In genomic region chr11:12921580-12922157, GRCh38 we compare ENCODE assay signal across 22 cellular contexts.
"Had no signal": no experiment of that assay in that cellular context is flagged by ENCODE, and none has a peak within 500 bp of the region (broad histone marks: within the 10 kb centered on the region; RNA-seq: fewer than 3 reads in every experiment).

No MANE protein-coding gene starts in this region.

- ATAC-seq: activated CD4-positive, alpha-beta T cell treated with anti-CD3 and anti-CD28 coated beads for 36 hours; heart left ventricle; left lung; naive thymus-derived CD8-positive, alpha-beta T cell; stimulated activated naive B cell treated with anti-CD40 and anti-IgM and Interleukin-4, amounts not matched to agents 10 μg/mL and 1 μg/mL and 100 μg/mL, for 72 hours had no signal

- H3K36me3 Mint-ChIP-seq: activated naive CD8-positive, alpha-beta T cell treated with anti-CD3 and anti-CD28 coated beads, Interleukin-2, amount 10 ng/mL, durations not matched to agents 7 days and 5 days; naive thymus-derived CD8-positive, alpha-beta T cell; stimulated activated naive B cell treated with anti-CD40 and anti-IgM and Interleukin-4, amounts not matched to agents 10 μg/mL and 1 μg/mL and 100 μg/mL, for 72 hours had no signal

- H3K9me3 ChIP-seq: heart left ventricle, left lung, transverse colon had no signal

- DNase-seq: activated B cell treated with CpG ODN at 0.5 μM for 24 hours; activated CD4-positive, alpha-beta T cell treated with anti-CD3 and anti-CD28 coated beads for 36 hours; activated CD4-positive, alpha-beta T cell treated with anti-CD3 and anti-CD28 coated beads, Interleukin-2, amount 50 U/mL, for 4 hours; activated CD8-positive, alpha-beta memory T cell treated with anti-CD3 and anti-CD28 coated beads, Interleukin-2, amount 50 U/mL, for 48 hours; activated naive CD4-positive, alpha-beta T cell treated with Interleukin-2 at 50 U/mL for 16 hours; activated naive CD8-positive, alpha-beta T cell treated with anti-CD3 and anti-CD28 coated beads, Interleukin-2, amount 10 ng/mL, durations not matched to agents 7 days and 5 days; activated T-cell treated with anti-CD3 and anti-CD28 coated beads, Interleukin-2, amount 50 U/mL, for 48 hours; amniotic stem cell; heart left ventricle; kidney; left lung; naive thymus-derived CD8-positive, alpha-beta T cell; stimulated activated CD4-positive, alpha-beta T cell treated with anti-CD3 and anti-CD28 coated beads, Interleukin-2, amount 100 ng/mL, for 48 hours; stimulated activated CD8-positive, alpha-beta memory T cell treated with anti-CD3 and anti-CD28 coated beads, Interleukin-4, amount 100 ng/mL, for 48 hours; stimulated activated naive B cell treated with anti-CD40 and anti-IgM and Interleukin-4, amounts not matched to agents 10 μg/mL and 1 μg/mL and 100 μg/mL, for 72 hours; T1000; transverse colon had no signal

- H3K27me3 ChIP-seq: heart left ventricle, left lung, transverse colon had no signal

- H3K27ac ChIP-seq: coronary artery, heart left ventricle, left lung, transverse colon had no signal

- H3K4me3 ChIP-seq: coronary artery, heart left ventricle, left lung, lung, transverse colon had no signal

- H3K4me1 ChIP-seq: heart left ventricle, left lung, transverse colon had no signal

- H3K4me3 Mint-ChIP-seq: activated B cell treated with CpG ODN at 0.5 μM for 24 hours; activated CD4-positive, alpha-beta T cell treated with anti-CD3 and anti-CD28 coated beads for 36 hours; activated naive CD8-positive, alpha-beta T cell treated with anti-CD3 and anti-CD28 coated beads, Interleukin-2, amount 10 ng/mL, durations not matched to agents 7 days and 5 days; naive thymus-derived CD8-positive, alpha-beta T cell; stimulated activated naive B cell treated with anti-CD40 and anti-IgM and Interleukin-4, amounts not matched to agents 10 μg/mL and 1 μg/mL and 100 μg/mL, for 72 hours had no signal

- FAIRE-seq: bronchial epithelial cell, kidney, urothelium cell line had no signal

- H3K4me1 Mint-ChIP-seq: activated B cell treated with CpG ODN at 0.5 μM for 24 hours; activated CD4-positive, alpha-beta T cell treated with anti-CD3 and anti-CD28 coated beads for 36 hours; activated naive CD8-positive, alpha-beta T cell treated with anti-CD3 and anti-CD28 coated beads, Interleukin-2, amount 10 ng/mL, durations not matched to agents 7 days and 5 days; naive thymus-derived CD8-positive, alpha-beta T cell; stimulated activated naive B cell treated with anti-CD40 and anti-IgM and Interleukin-4, amounts not matched to agents 10 μg/mL and 1 μg/mL and 100 μg/mL, for 72 hours had no signal

- H3K36me3 ChIP-seq: transverse colon had no signal

- H3K9me3 Mint-ChIP-seq: activated B cell treated with CpG ODN at 0.5 μM for 24 hours; activated naive CD8-positive, alpha-beta T cell treated with anti-CD3 and anti-CD28 coated beads, Interleukin-2, amount 10 ng/mL, durations not matched to agents 7 days and 5 days; naive thymus-derived CD8-positive, alpha-beta T cell; stimulated activated naive B cell treated with anti-CD40 and anti-IgM and Interleukin-4, amounts not matched to agents 10 μg/mL and 1 μg/mL and 100 μg/mL, for 72 hours had no signal

- H3K27ac Mint-ChIP-seq: activated B cell treated with CpG ODN at 0.5 μM for 24 hours; activated CD4-positive, alpha-beta T cell treated with anti-CD3 and anti-CD28 coated beads for 36 hours; activated naive CD8-positive, alpha-beta T cell treated with anti-CD3 and anti-CD28 coated beads, Interleukin-2, amount 10 ng/mL, durations not matched to agents 7 days and 5 days; naive thymus-derived CD8-positive, alpha-beta T cell; progenitor cell of endocrine pancreas; stimulated activated naive B cell treated with anti-CD40 and anti-IgM and Interleukin-4, amounts not matched to agents 10 μg/mL and 1 μg/mL and 100 μg/mL, for 72 hours had no signal

- H3K27me3 Mint-ChIP-seq: activated B cell treated with CpG ODN at 0.5 μM for 24 hours; progenitor cell of endocrine pancreas; stimulated activated naive B cell treated with anti-CD40 and anti-IgM and Interleukin-4, amounts not matched to agents 10 μg/mL and 1 μg/mL and 100 μg/mL, for 72 hours had no signal
